ENCODE assay signal across 1 cellular context in genomic region chr17:73538445-73538844, GRCh38.
A peak's percentile ranks its signal among the peaks of the same experiment; 100 is the strongest.
TF ChIP-seq lines count a peak whose summit lies in the region.

No MANE protein-coding gene starts in this region.

TF ChIP-seq in HEK293, 187 proteins besides CTCF, POLR2A, EP300 and RAD21 (continued from another document):
- no peak for TF ChIP-seq ZNF529 (tag by site-specific recombination; IDR thresholded peaks at IDR 0.05; ENCODE audit: insufficient replicate concordance)
- TF ChIP-seq ZFHX2 (tag by site-specific recombination; conservative IDR thresholded peaks at IDR 0.05): peak; percentile 47; the same call in 1 of the 2 replicates
- no peak for TF ChIP-seq ZNF660 (tag by site-specific recombination; IDR thresholded peaks at IDR 0.05)
- no peak for TF ChIP-seq REPIN1 (tag by site-specific recombination; IDR thresholded peaks at IDR 0.05; ENCODE audit: low read depth)
- no peak for TF ChIP-seq ZNF404 (tag by site-specific recombination; IDR thresholded peaks at IDR 0.05)
- TF ChIP-seq ZNF341 (tag by site-specific recombination; IDR thresholded peaks at IDR 0.05; ENCODE audit: low read depth): no peak
- TF ChIP-seq TRIM28 (IDR thresholded peaks at IDR 0.05; ENCODE audit: borderline replicate concordance, low read length): no peak
- TF ChIP-seq, protein P1, sequence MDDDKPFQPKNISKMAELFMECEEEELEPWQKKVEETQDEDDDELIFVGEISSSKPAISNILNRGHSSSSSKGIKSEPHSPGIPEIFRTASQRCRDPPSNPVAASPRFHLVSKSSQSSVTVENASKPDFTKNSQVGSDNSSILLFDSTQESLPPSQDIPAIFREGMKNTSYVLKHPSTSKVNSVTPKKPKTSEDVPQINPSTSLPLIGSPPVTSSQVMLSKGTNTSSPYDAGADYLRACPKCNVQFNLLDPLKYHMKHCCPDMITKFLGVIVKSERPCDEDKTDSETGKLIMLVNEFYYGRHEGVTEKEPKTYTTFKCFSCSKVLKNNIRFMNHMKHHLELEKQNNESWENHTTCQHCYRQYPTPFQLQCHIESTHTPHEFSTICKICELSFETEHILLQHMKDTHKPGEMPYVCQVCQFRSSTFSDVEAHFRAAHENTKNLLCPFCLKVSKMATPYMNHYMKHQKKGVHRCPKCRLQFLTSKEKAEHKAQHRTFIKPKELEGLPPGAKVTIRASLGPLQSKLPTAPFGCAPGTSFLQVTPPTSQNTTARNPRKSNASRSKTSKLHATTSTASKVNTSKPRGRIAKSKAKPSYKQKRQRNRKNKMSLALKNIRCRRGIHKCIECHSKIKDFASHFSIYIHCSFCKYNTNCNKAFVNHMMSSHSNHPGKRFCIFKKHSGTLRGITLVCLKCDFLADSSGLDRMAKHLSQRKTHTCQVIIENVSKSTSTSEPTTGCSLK (tag by site-specific recombination; IDR thresholded peaks at IDR 0.05): no peak
- no peak for TF ChIP-seq ZNF830 (tag by site-specific recombination; IDR thresholded peaks at IDR 0.05; ENCODE audit: low read depth)
- TF ChIP-seq ZSCAN5A (tag by site-specific recombination; IDR thresholded peaks at IDR 0.05): no peak
- TF ChIP-seq ZNF175 (tag by site-specific recombination; IDR thresholded peaks at IDR 0.05): no peak
